In the genomic region with DNA sequence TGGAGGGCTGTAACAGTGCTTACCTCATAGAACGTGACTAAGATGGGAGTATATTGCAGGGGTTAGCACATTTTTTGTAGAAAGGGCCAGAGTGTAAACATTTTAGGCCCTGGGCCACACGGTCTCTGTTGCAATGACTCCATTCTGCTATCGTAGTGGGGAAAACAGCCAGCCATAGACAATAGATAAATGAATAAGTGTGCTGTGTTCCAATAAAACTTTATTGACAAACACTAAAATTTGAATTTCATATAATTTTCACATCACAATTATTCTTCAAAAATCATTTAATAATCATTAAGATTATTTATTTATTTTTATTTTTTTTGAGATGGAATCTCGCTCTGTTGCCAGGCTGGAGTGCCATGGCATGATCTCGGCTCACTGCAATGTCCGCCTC, we compare ENCODE assay signal across 10 cellular contexts.
"Had no signal": no experiment of that assay in that cellular context is flagged by ENCODE, and none has a peak within 500 bp of the region (broad histone marks: within the 10 kb centered on the region; RNA-seq: fewer than 3 reads in every experiment).

No MANE protein-coding gene starts in this region.

- H3K4me2 ChIP-seq: KMS-11 had no signal

- H3K4me3 Mint-ChIP-seq: HFFc6 had no signal

- H3K27ac Mint-ChIP-seq: HFFc6 had no signal

- ATAC-seq: HCT116 had no signal

- H2AFZ ChIP-seq: GM23248 had no signal

- H3K27ac ChIP-seq: GM23248, KMS-11 had no signal

- H3K4me1 ChIP-seq: HAP-1 had no signal

- FAIRE-seq: H1, H54, HTR-8/SVneo had no signal

- H3K4me3 ChIP-seq: GM23248, HAP-1 had no signal

- DNase-seq: GM23248, HFFc6, IMR-90, KBM-7 had no signal

- H3K36me3 ChIP-seq: HAP-1 had no signal

- H3K9ac ChIP-seq: GM23248, KMS-11 had no signal

- H3K9me3 ChIP-seq: HAP-1 had no signal

- H3K9me3 Mint-ChIP-seq: HFFc6 had no signal
